ENCODE assay signal across 19 cellular contexts in genomic region chr3:82802501-82802900, GRCh38.
DNase-seq lines count a peak whose midpoint lies in the region; ATAC-seq, FAIRE-seq and TF ChIP-seq lines count a peak whose summit lies in the region.
"Had no signal": no experiment of that assay in that cellular context is flagged by ENCODE, and none has a peak within 500 bp of the region (broad histone marks: within the 10 kb centered on the region; RNA-seq: fewer than 3 reads in every experiment).

No MANE protein-coding gene starts in this region.

- H3K4me3 ChIP-seq in PC-9 (no peak overlapping the region), epithelial cell of esophagus (ENCODE audit: low read length) (no peak overlapping the region)
- H3K4me3 ChIP-seq: GM23338, HAP-1 had no signal

- H4K20me1 ChIP-seq in PC-9 (ENCODE audit: insufficient read depth) = no peaks in the 10 kb centered on the region

- ATAC-seq in activated CD4-positive, alpha-beta T cell treated with anti-CD3 and anti-CD28 coated beads for 36 hours = no peak
- ATAC-seq in stimulated activated effector memory CD8-positive, alpha-beta T cell treated with anti-CD3 and anti-CD28 coated beads, Interleukin-12 subunit alpha, Interleukin-12 subunit beta, amount 100 ng/mL, for 72 hours = no peak
- ATAC-seq: GM23338 had no signal

- POLR2A ChIA-PET in PC-9 (lab: Charles Lee; ENCODE audit: unreplicated experiment) = no interaction called here
- POLR2A ChIA-PET in activated CD4-positive, alpha-beta T cell treated with anti-CD3 and anti-CD28 coated beads for 36 hours (lab: Charles Lee) = no interaction called here

- no peak overlapping the region for H3K27ac Mint-ChIP-seq in activated CD4-positive, alpha-beta T cell treated with anti-CD3 and anti-CD28 coated beads for 36 hours
- H3K27ac Mint-ChIP-seq in stimulated activated effector memory CD8-positive, alpha-beta T cell treated with anti-CD3 and anti-CD28 coated beads, Interleukin-12 subunit alpha, Interleukin-12 subunit beta, amount 100 ng/mL, for 72 hours = no peak overlapping the region
- H3K27ac Mint-ChIP-seq: CD4-positive, alpha-beta memory T cell; GM23338 had no signal

- intact Hi-C loops in PC-9 (cut with micrococcal nuclease; ENCODE audit: unreplicated experiment) = no loop called here
- intact Hi-C loops in activated CD4-positive, alpha-beta T cell treated with anti-CD3 and anti-CD28 coated beads for 36 hours (cut with DNase I, micrococcal nuclease) = no loop called here

- BruUV-seq in PC-9 (replicated peaks; lab: Mats Ljungman, UMichigan) = no TSS peak

- no peak overlapping the region for H3K4me3 Mint-ChIP-seq in activated CD4-positive, alpha-beta T cell treated with anti-CD3 and anti-CD28 coated beads for 36 hours
- H3K4me3 Mint-ChIP-seq in stimulated activated effector memory CD8-positive, alpha-beta T cell treated with anti-CD3 and anti-CD28 coated beads, Interleukin-12 subunit alpha, Interleukin-12 subunit beta, amount 100 ng/mL, for 72 hours = no peak overlapping the region
- H3K4me3 Mint-ChIP-seq: CD4-positive, alpha-beta memory T cell; GM23338 had no signal

- H3K9me2 ChIP-seq in PC-9 (ENCODE audit: insufficient read depth) = no peaks in the 10 kb centered on the region

- no peaks in the 10 kb centered on the region for H3K9me3 ChIP-seq in PC-9 (ENCODE audit: insufficient read depth, low read depth)
- H3K9me3 ChIP-seq: BE2C, HAP-1 had no signal

- no peak for FAIRE-seq in urothelium cell line (lab: Jason Lieb, UNC)
- FAIRE-seq: G401.6, GM12891 had no signal

- no peaks in the 10 kb centered on the region for H3K36me3 Mint-ChIP-seq in activated CD4-positive, alpha-beta T cell treated with anti-CD3 and anti-CD28 coated beads for 36 hours (ENCODE audit: low read depth)
- no peaks in the 10 kb centered on the region for H3K36me3 Mint-ChIP-seq in stimulated activated effector memory CD8-positive, alpha-beta T cell treated with anti-CD3 and anti-CD28 coated beads, Interleukin-12 subunit alpha, Interleukin-12 subunit beta, amount 100 ng/mL, for 72 hours
- H3K36me3 Mint-ChIP-seq: CD4-positive, alpha-beta memory T cell had no signal

- DNase-seq in HPDE6-E6E7 (ENCODE audit: extremely low spot score) (peak; percentile 1), PC-9 (no peak), epithelial cell of esophagus (ENCODE audit: low read depth) (peak; percentile 70), urothelium cell line (ENCODE audit: low spot score) (peak; percentile 3), NCI-H2227 treated with DMSO at 0.1 percent for 48 hours (lab: John Stamatoyannopoulos, UW) (no peak)
- no peak for DNase-seq in activated CD4-positive, alpha-beta T cell treated with anti-CD3 and anti-CD28 coated beads for 36 hours
- DNase-seq in stimulated activated effector memory CD8-positive, alpha-beta T cell treated with anti-CD3 and anti-CD28 coated beads, Interleukin-12 subunit alpha, Interleukin-12 subunit beta, amount 100 ng/mL, for 72 hours (ENCODE audit: low spot score in 2 of 2) = no peak
- DNase-seq: BE2C; CD4-positive, alpha-beta memory T cell; DMS79 treated with DMSO at 0.1 percent for 48 hours; EL; IMR-90; KBM-7 had no signal

- no peaks in the 10 kb centered on the region for H3K4me1 Mint-ChIP-seq in activated CD4-positive, alpha-beta T cell treated with anti-CD3 and anti-CD28 coated beads for 36 hours
- H3K4me1 Mint-ChIP-seq in stimulated activated effector memory CD8-positive, alpha-beta T cell treated with anti-CD3 and anti-CD28 coated beads, Interleukin-12 subunit alpha, Interleukin-12 subunit beta, amount 100 ng/mL, for 72 hours = no peaks in the 10 kb centered on the region
- H3K4me1 Mint-ChIP-seq: CD4-positive, alpha-beta memory T cell; GM23338 had no signal

- no peaks in the 10 kb centered on the region for H3K27me3 Mint-ChIP-seq in activated CD4-positive, alpha-beta T cell treated with anti-CD3 and anti-CD28 coated beads for 36 hours
- H3K27me3 Mint-ChIP-seq: CD4-positive, alpha-beta memory T cell had no signal

- no peak overlapping the region for H3K27ac ChIP-seq in PC-9
- H3K27ac ChIP-seq: C4-2B, HL-60 had no signal

- no peaks in the 10 kb centered on the region for H3F3A ChIP-seq in PC-9 (ENCODE audit: insufficient read depth, low read depth)

- no peaks in the 10 kb centered on the region for H3K79me2 ChIP-seq in PC-9 (ENCODE audit: low read depth)

- H3K27me3 ChIP-seq in PC-9 (ENCODE audit: insufficient read depth, low read depth) = no peaks in the 10 kb centered on the region
- H3K27me3 ChIP-seq: BE2C had no signal

- CTCF ChIA-PET in PC-9 (lab: Charles Lee) = no interaction called here
- CTCF ChIA-PET in activated CD4-positive, alpha-beta T cell treated with anti-CD3 and anti-CD28 coated beads for 36 hours (lab: Charles Lee) = no interaction called here

- H3K36me3 ChIP-seq in PC-9 (ENCODE audit: low read depth) = no peaks in the 10 kb centered on the region
- H3K36me3 ChIP-seq: BE2C, HAP-1 had no signal

- H3K4me1 ChIP-seq in PC-9 (replicated peaks; ENCODE audit: insufficient read depth) = no peaks in the 10 kb centered on the region
- H3K4me1 ChIP-seq: BE2C, HAP-1 had no signal

- 0 out of 2 replicates have a peak overlapping the region, but pooled peaks have one; percentile 26 for H2AFZ ChIP-seq in PC-9
- H2AFZ ChIP-seq: GM23338 had no signal

- TF ChIP-seq CTCF in PC-9 (conservative IDR thresholded peaks at IDR 0.05) = no peak
- no peak for TF ChIP-seq CTCF in epithelial cell of esophagus (IDR thresholded peaks at IDR 0.05; ENCODE audit: insufficient read depth, low read depth, low read length, missing control alignments)

- H3K4me2 ChIP-seq in PC-9 = no peak overlapping the region
- H3K4me2 ChIP-seq: GM23338 had no signal

- H3K9me3 Mint-ChIP-seq in activated CD4-positive, alpha-beta T cell treated with anti-CD3 and anti-CD28 coated beads for 36 hours (ENCODE audit: low read depth) = peaks cover 6% of the 10 kb centered on the region
- peaks cover 6% of the 10 kb centered on the region for H3K9me3 Mint-ChIP-seq in stimulated activated effector memory CD8-positive, alpha-beta T cell treated with anti-CD3 and anti-CD28 coated beads, Interleukin-12 subunit alpha, Interleukin-12 subunit beta, amount 100 ng/mL, for 72 hours
- H3K9me3 Mint-ChIP-seq: GM23338 had no signal

Comparison
In these comparisons a context has a peak if more than half of its experiments do, and no peak if none do; other contexts are left out.
1. DNase-seq: peak in HPDE6-E6E7 (single experiment), epithelial cell of esophagus (single experiment) and urothelium cell line (single experiment); none in PC-9 (0 of 2), activated CD4-positive, alpha-beta T cell treated with anti-CD3 and anti-CD28 coated beads for 36 hours (single experiment), NCI-H2227 treated with DMSO at 0.1 percent for 48 hours (single experiment) and stimulated activated effector memory CD8-positive, alpha-beta T cell treated with anti-CD3 and anti-CD28 coated beads, Interleukin-12 subunit alpha, Interleukin-12 subunit beta, amount 100 ng/mL, for 72 hours (0 of 2).